In genomic region chrX:43654431-43655150, GRCh38 we compare ENCODE assay signal across 8 cellular contexts. TPM values are rescaled to one million over a fixed set of nuclear protein-coding genes. Genes with fewer than 3 reads are reported as not detected.
DNase-seq lines count a peak whose midpoint lies in the region; ATAC-seq and TF ChIP-seq lines count a peak whose summit lies in the region.

No MANE protein-coding gene starts in this region.

- TF ChIP-seq EP300 in transverse colon (IDR thresholded peaks at IDR 0.05; ENCODE audit: low read depth): no peak

- TF ChIP-seq CTCF in GM10266 (IDR thresholded peaks at IDR 0.05; ENCODE audit: control insufficient read depth, insufficient read depth, low read depth, missing control alignments) (no peak), heart left ventricle (IDR thresholded peaks at IDR 0.05) (peak in 10 of 12 donors; percentile 11 to 53 (median 31)), transverse colon (IDR thresholded peaks at IDR 0.05) (peak; percentile 20 to 49 (median 24))

- H3K4me3 ChIP-seq in heart left ventricle (peak overlapping the region; percentile 43 to 98 (median 76)), transverse colon (peak overlapping the region; percentile 52 to 83 (median 64))

- H3K27ac ChIP-seq in heart left ventricle: peak overlapping the region; percentile 81 to 95 (median 88)
- peak overlapping the region; percentile 91 to 93 (median 93) for H3K27ac ChIP-seq in transverse colon

- intact Hi-C loops in heart left ventricle (cut with DNase I) (loop anchor here (1.0 to 10.0 kb wide), 12 partner anchors 48 to 93 kb away; no protein-coding TSS in a partner anchor), transverse colon (cut with DNase I; ENCODE audit: low total_unique reads) (loop anchor here (5.0 kb wide), 2 partner anchors 38 to 93 kb away; no protein-coding TSS in a partner anchor)

- ATAC-seq in HG02678 (IDR thresholded peaks at IDR 0.05; ENCODE audit: unreplicated experiment): peak; percentile 97
- peak; percentile 94 to 98 (median 97) for ATAC-seq in heart left ventricle

- in situ Hi-C loops in transverse colon (cut with MboI; ENCODE audit: low pct_ligation_motif_present in 1 of 4, low pct_unique_long_range_greater_than_20kb in 1 of 4, low sequenced_read_pairs in 3 of 4): no loop called here

- DNase-seq in GM10266 (ENCODE audit: extremely low spot score) (peak; percentile 54), NCI-H1105 (lab: John Stamatoyannopoulos, UW) (peak; percentile 79), T follicular helper cell (ENCODE audit: low read depth) (peak; percentile 78), amniotic epithelial cell (ENCODE audit: low read depth) (peak; percentile 90), heart left ventricle (peak; percentile 91 to 95 (median 94)), pons (ENCODE audit: low spot score) (peak; percentile 93), transverse colon (peak; percentile 93)

- H3K27me3 ChIP-seq in heart left ventricle: peaks cover 0 to 17% (median 0%) of the 10 kb centered on the region in 9 donors
- no peaks in the 10 kb centered on the region for H3K27me3 ChIP-seq in transverse colon

- H3K9me3 ChIP-seq in heart left ventricle (no peaks in the 10 kb centered on the region), transverse colon (no peaks in the 10 kb centered on the region)

- no peaks in the 10 kb centered on the region for H3K36me3 ChIP-seq in heart left ventricle
- no peaks in the 10 kb centered on the region for H3K36me3 ChIP-seq in transverse colon

- TF ChIP-seq POLR2A in heart left ventricle (IDR thresholded peaks at IDR 0.05) (peak in 1 of 2 donors; percentile 95), transverse colon (IDR thresholded peaks at IDR 0.05) (peak; percentile 79)

- 0 to 45% (median 15%) methylated on average over 40 to 46 of the region's 57 CpGs for WGBS in heart left ventricle, 4 donors
- 48% methylated on average over 46 of the region's 57 CpGs; no CpG with 5 or more reads in 1 of the 2 donors for WGBS in transverse colon (ENCODE audit: low coverage in 1 of 2), 2 donors

- H3K4me1 ChIP-seq in heart left ventricle: peaks cover 0 to 6% (median 0%) of the 10 kb centered on the region in 12 donors
- H3K4me1 ChIP-seq in transverse colon: peaks cover 0 to 4% (median 0%) of the 10 kb centered on the region in 4 donors

RNA-seq across cellular contexts. Expression of gene MAOA, which starts 1.5 kb away (rescaled TPM):
- total RNA-seq in heart left ventricle (100 to 1,000 TPM in 5 of 9 donors, 10 to 100 TPM in 4; 53.5 to 320 (median 104) TPM), transverse colon (100 to 1,000 TPM; 104 to 425 (median 289) TPM)
- 100 to 1,000 TPM in 1 of 2 donors, 10 to 100 TPM in 1; 38.2 to 104 TPM for polyA plus RNA-seq in heart left ventricle

Comparison
In these comparisons a context has a peak if more than half of its experiments do, and no peak if none do; other contexts are left out.
1. Peak in every context shown above with its lines: DNase-seq, ATAC-seq, H3K4me3 ChIP-seq and H3K27ac ChIP-seq.